ENCODE assay signal across 23 cellular contexts in genomic region chr2:146455325-146455724, GRCh38.
"Had no signal": no experiment of that assay in that cellular context is flagged by ENCODE, and none has a peak within 500 bp of the region (broad histone marks: within the 10 kb centered on the region; RNA-seq: fewer than 3 reads in every experiment).

No MANE protein-coding gene starts in this region.

- H3K9me3 ChIP-seq: colonic mucosa, esophagus squamous epithelium, gastrocnemius medialis had no signal

- H3K36me3 ChIP-seq: colonic mucosa, esophagus squamous epithelium, gastrocnemius medialis, heart right ventricle, left lung, lower lobe of right lung had no signal

- H3K4me3 ChIP-seq: colonic mucosa, esophagus squamous epithelium, gastrocnemius medialis, heart right ventricle, left lung, lower lobe of right lung, mucosa of descending colon had no signal

- DNase-seq: colonic mucosa; cortex of kidney; effector CD8-positive, alpha-beta T cell; effector memory CD8-positive, alpha-beta T cell; endodermal cell; erythroblast; esophagus squamous epithelium; foreskin fibroblast; foreskin melanocyte; gastrocnemius medialis; glutamatergic neuron; head of caudate nucleus; heart right ventricle; hippocampal formation; left cardiac atrium; left lung; left ventricle myocardium superior; lower lobe of right lung; mesenchymal stem cell; mucosa of descending colon; naive B cell had no signal

- ATAC-seq: effector memory CD8-positive, alpha-beta T cell; esophagus mucosa; gastrocnemius medialis; heart right ventricle; left cardiac atrium; left lung; left ventricle myocardium superior; lower lobe of right lung; mucosa of descending colon had no signal

- H3K4me1 ChIP-seq: colonic mucosa, esophagus squamous epithelium, gastrocnemius medialis, heart right ventricle, left lung, lower lobe of right lung had no signal

- H3K27me3 ChIP-seq: colonic mucosa, esophagus squamous epithelium, gastrocnemius medialis, heart right ventricle, left lung had no signal

- H3K27ac ChIP-seq: colonic mucosa, epithelial cell of prostate, esophagus squamous epithelium, gastrocnemius medialis, heart right ventricle, left lung, lower lobe of right lung had no signal
